1 cellular context compared by ENCODE assay signal in the genomic region with DNA sequence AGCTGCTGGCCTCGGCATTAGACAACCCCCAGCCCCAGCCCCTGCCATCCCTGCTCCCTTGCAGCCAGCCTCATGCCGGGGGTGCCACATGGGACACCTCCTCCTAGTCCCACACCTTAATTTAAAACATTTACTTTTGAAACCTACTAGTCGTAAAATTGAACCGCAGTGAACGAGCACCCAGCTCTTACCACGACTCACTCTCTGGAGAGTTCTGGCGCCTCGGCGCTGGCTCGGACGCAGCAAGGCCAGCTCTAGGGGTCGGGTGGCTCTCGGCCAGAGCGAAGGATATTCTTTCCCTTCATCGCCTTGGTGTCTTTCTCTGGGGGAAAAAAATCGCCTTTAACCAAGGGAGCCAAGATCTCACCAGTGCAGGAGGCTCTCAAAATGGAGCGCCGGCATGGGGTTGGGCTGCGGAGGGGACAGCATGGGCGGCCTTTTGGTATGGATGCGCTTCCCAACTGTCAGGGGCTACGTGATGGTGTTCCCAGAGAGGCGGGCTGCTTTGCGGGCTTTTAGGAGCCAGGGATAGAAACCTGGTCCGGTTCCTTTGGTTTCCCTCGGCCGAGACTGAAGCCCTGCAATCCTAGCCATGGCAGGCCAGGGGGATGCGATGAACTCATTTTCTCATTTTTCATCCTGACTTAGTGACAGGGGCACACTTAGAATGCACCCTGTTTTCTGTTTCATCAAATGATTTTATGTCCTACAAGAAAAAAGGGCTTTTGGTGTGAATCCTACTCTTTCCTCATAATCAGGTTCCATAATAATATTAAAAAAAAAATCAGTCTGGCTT.
TF ChIP-seq lines count a peak whose summit lies in the region.

No MANE protein-coding gene starts in this region.

TF ChIP-seq in neural cell, 6 proteins besides CTCF, POLR2A, EP300 and RAD21 (continued from another document):
- TF ChIP-seq SMC3 (conservative IDR thresholded peaks at IDR 0.05; ENCODE audit: poor library complexity) (no peak), EZH2 (IDR thresholded peaks at IDR 0.05; ENCODE audit: borderline replicate concordance, insufficient read depth, low read length, poor library complexity, severe bottlenecking) (no peak), POLR2AphosphoS5 (IDR thresholded peaks at IDR 0.05) (no peak)
